8 cellular contexts compared by ENCODE assay signal in genomic region chr1:66271216-66271903, GRCh38.
DNase-seq lines count a peak whose midpoint lies in the region; ATAC-seq and TF ChIP-seq lines count a peak whose summit lies in the region.

No MANE protein-coding gene starts in this region.

- ATAC-seq in activated naive CD4-positive, alpha-beta T cell treated with anti-CD3 and anti-CD28 coated beads, Interleukin-2, amount 50 U/mL, for 72 hours, result peak; percentile 34 to 58

- H3K4me1 ChIP-seq in osteoblast (ENCODE audit: insufficient read depth, low read length), result peaks cover 54% of the 10 kb centered on the region

- intact Hi-C loops in head of caudate nucleus (cut with DNase I), result loop anchor here (5.0 kb wide), 1 partner anchor 81 kb away; no protein-coding TSS in a partner anchor

- H3K36me3 Mint-ChIP-seq in activated naive CD4-positive, alpha-beta T cell treated with anti-CD3 and anti-CD28 coated beads, Interleukin-2, amount 50 U/mL, for 72 hours, result peaks cover 0 to 5% of the 10 kb centered on the region in 2 donors

- H3K4me3 ChIP-seq in osteoblast (ENCODE audit: insufficient read depth, low read length), result peak overlapping the region; percentile 46

- peaks cover 0 to 4% of the 10 kb centered on the region in 2 donors for H3K9me3 Mint-ChIP-seq in activated naive CD4-positive, alpha-beta T cell treated with anti-CD3 and anti-CD28 coated beads, Interleukin-2, amount 50 U/mL, for 72 hours

- H3K27me3 ChIP-seq in osteoblast (ENCODE audit: insufficient read depth, low read length), result no peaks in the 10 kb centered on the region

- peak; percentile 42 to 45 for DNase-seq in activated CD4-positive, alpha-beta T cell treated with anti-CD3 and anti-CD28 coated beads for 24 hours (ENCODE audit: low read depth in 2 of 2)
- no peak for DNase-seq in activated CD4-positive, alpha-beta T cell treated with anti-CD3 and anti-CD28 coated beads, Interleukin-2, amount 50 U/mL, for 4 hours
- peak; percentile 92 for DNase-seq in NCI-H526 treated with DMSO at 0.1 percent for 48 hours (lab: John Stamatoyannopoulos, UW)
- DNase-seq in activated naive CD4-positive, alpha-beta T cell treated with anti-CD3 and anti-CD28 coated beads, Interleukin-2, amount 50 U/mL, for 72 hours (ENCODE audit: low spot score in 2 of 2), result peak in 1 of 2 donors; percentile 52
- DNase-seq in head of caudate nucleus, result peak in 32 of 42 donors; percentile 12 to 82 (median 57)
- DNase-seq in osteoblast (ENCODE audit: insufficient read length, low spot score, missing footprints), result peak; percentile 88
- DNase-seq in NCI-H2171 treated with DMSO at 0.1 percent for 48 hours (lab: John Stamatoyannopoulos, UW), result no peak
- DNase-seq in HK-2 (ENCODE audit: unreplicated experiment), result no peak

- no peak for TF ChIP-seq CTCF in osteoblast (IDR thresholded peaks at IDR 0.05; ENCODE audit: extremely low read depth, low read depth, low read length)

- peak overlapping the region; percentile 72 for H3K4me2 ChIP-seq in osteoblast (ENCODE audit: insufficient read depth, low read length)

- H3K79me2 ChIP-seq in osteoblast (ENCODE audit: insufficient read depth, low read length), result no peaks in the 10 kb centered on the region

- no peaks in the 10 kb centered on the region for H3K36me3 ChIP-seq in osteoblast (ENCODE audit: insufficient read depth, low read length)

- H4K20me1 ChIP-seq in osteoblast (ENCODE audit: insufficient read depth, low read length), result no peaks in the 10 kb centered on the region

- peak overlapping the region; percentile 58 to 90 for H3K27ac Mint-ChIP-seq in activated naive CD4-positive, alpha-beta T cell treated with anti-CD3 and anti-CD28 coated beads, Interleukin-2, amount 50 U/mL, for 72 hours

- H3K9me3 ChIP-seq in osteoblast (ENCODE audit: low read depth, low read length), result no peaks in the 10 kb centered on the region

- H2AFZ ChIP-seq in osteoblast (ENCODE audit: low read length), result peak overlapping the region; percentile 64

- H3K27ac ChIP-seq in osteoblast (ENCODE audit: low read depth, low read length), result peak overlapping the region; percentile 98

Comparison
In these comparisons a context has a peak if more than half of its experiments do, and no peak if none do; other contexts are left out.
1. DNase-seq: peak in activated CD4-positive, alpha-beta T cell treated with anti-CD3 and anti-CD28 coated beads for 24 hours (2 of 2), NCI-H526 treated with DMSO at 0.1 percent for 48 hours (single experiment), head of caudate nucleus (32 of 42) and osteoblast (single experiment); none in activated CD4-positive, alpha-beta T cell treated with anti-CD3 and anti-CD28 coated beads, Interleukin-2, amount 50 U/mL, for 4 hours (0 of 2), NCI-H2171 treated with DMSO at 0.1 percent for 48 hours (single experiment) and HK-2 (single experiment).